In genomic region chr12:4118017-4118510, GRCh38 we compare ENCODE assay signal across 9 cellular contexts.
DNase-seq lines count a peak whose midpoint lies in the region; ATAC-seq and TF ChIP-seq lines count a peak whose summit lies in the region.
"Had no signal": no experiment of that assay in that cellular context is flagged by ENCODE, and none has a peak within 500 bp of the region (broad histone marks: within the 10 kb centered on the region; RNA-seq: fewer than 3 reads in every experiment).

No MANE protein-coding gene starts in this region.

- DNase-seq in GM06990 (ENCODE audit: extremely low read depth, insufficient read length) (peak; percentile 65), left lobe of liver (ENCODE audit: low spot score) (peak; percentile 45), NCI-H446 (lab: John Stamatoyannopoulos, UW) (no peak)
- no peak for DNase-seq in activated naive CD8-positive, alpha-beta T cell treated with anti-CD3 and anti-CD28 coated beads, Interleukin-2, amount 10 ng/mL, durations not matched to agents 7 days and 5 days

- POLR2A ChIA-PET in activated naive CD8-positive, alpha-beta T cell treated with anti-CD3 and anti-CD28 coated beads, Interleukin-2, amount 10 ng/mL, durations not matched to agents 7 days and 5 days (lab: Charles Lee) = interaction anchor here (0.6 to 8.5 kb wide), 8 partner anchors 11 to 160 kb away, joined by 3 to 102 read pairs (median 8); partner anchors contain the start of gene CCND2

- H3K36me3 ChIP-seq in GM06990 (ENCODE audit: control insufficient read depth, insufficient read depth, low read length) = no peaks in the 10 kb centered on the region
- H3K36me3 ChIP-seq: vagina had no signal

- H3K36me3 Mint-ChIP-seq in IgD-negative memory B cell = no peaks in the 10 kb centered on the region
- no peaks in the 10 kb centered on the region for H3K36me3 Mint-ChIP-seq in activated naive CD8-positive, alpha-beta T cell treated with anti-CD3 and anti-CD28 coated beads, Interleukin-2, amount 10 ng/mL, durations not matched to agents 7 days and 5 days

- H3K9me3 Mint-ChIP-seq in IgD-negative memory B cell = no peaks in the 10 kb centered on the region
- no peaks in the 10 kb centered on the region for H3K9me3 Mint-ChIP-seq in activated naive CD8-positive, alpha-beta T cell treated with anti-CD3 and anti-CD28 coated beads, Interleukin-2, amount 10 ng/mL, durations not matched to agents 7 days and 5 days

- H3K4me3 Mint-ChIP-seq in IgD-negative memory B cell = peak overlapping the region; percentile 30 to 90 (median 79)
- peak overlapping the region; percentile 69 for H3K4me3 Mint-ChIP-seq in activated naive CD8-positive, alpha-beta T cell treated with anti-CD3 and anti-CD28 coated beads, Interleukin-2, amount 10 ng/mL, durations not matched to agents 7 days and 5 days

- no peak for TF ChIP-seq CTCF in GM06990 (IDR thresholded peaks at IDR 0.05; ENCODE audit: insufficient read depth, low read length, poor library complexity, severe bottlenecking)

- no peaks in the 10 kb centered on the region for H3K27me3 ChIP-seq in GM06990 (replicated peaks; ENCODE audit: control insufficient read depth, insufficient read depth, low read length)
- H3K27me3 ChIP-seq: vagina had no signal

- ATAC-seq in GM21390 (IDR thresholded peaks at IDR 0.05; ENCODE audit: unreplicated experiment) = peak; percentile 34
- ATAC-seq in activated naive CD8-positive, alpha-beta T cell treated with anti-CD3 and anti-CD28 coated beads, Interleukin-2, amount 10 ng/mL, durations not matched to agents 7 days and 5 days (ENCODE audit: low read depth) = peak; percentile 47
- ATAC-seq in left lobe of liver = peak; percentile 53
- no peak for ATAC-seq in HG03025 (IDR thresholded peaks at IDR 0.05; ENCODE audit: low FRiP score, unreplicated experiment)
- ATAC-seq in HG03469 (IDR thresholded peaks at IDR 0.05; ENCODE audit: unreplicated experiment) = no peak

- peaks cover 7% of the 10 kb centered on the region for H3K27me3 Mint-ChIP-seq in IgD-negative memory B cell
- H3K27me3 Mint-ChIP-seq in activated naive CD8-positive, alpha-beta T cell treated with anti-CD3 and anti-CD28 coated beads, Interleukin-2, amount 10 ng/mL, durations not matched to agents 7 days and 5 days = no peaks in the 10 kb centered on the region

- H3K27ac Mint-ChIP-seq in IgD-negative memory B cell = peak overlapping the region; percentile 58 to 97 (median 95)
- H3K27ac Mint-ChIP-seq in activated naive CD8-positive, alpha-beta T cell treated with anti-CD3 and anti-CD28 coated beads, Interleukin-2, amount 10 ng/mL, durations not matched to agents 7 days and 5 days = peak overlapping the region; percentile 91

- peak overlapping the region; percentile 52 for H3K4me3 ChIP-seq in GM06990 (replicated peaks; ENCODE audit: low read depth, low read length)
- H3K4me3 ChIP-seq: vagina had no signal

- peaks cover 29 to 35% (median 32%) of the 10 kb centered on the region in 3 donors for H3K4me1 Mint-ChIP-seq in IgD-negative memory B cell
- peaks cover 66% of the 10 kb centered on the region for H3K4me1 Mint-ChIP-seq in activated naive CD8-positive, alpha-beta T cell treated with anti-CD3 and anti-CD28 coated beads, Interleukin-2, amount 10 ng/mL, durations not matched to agents 7 days and 5 days

Comparison
In these comparisons a context has a peak if more than half of its experiments do, and no peak if none do; other contexts are left out.
1. DNase-seq: peak in GM06990 (single experiment) and left lobe of liver (single experiment); none in activated naive CD8-positive, alpha-beta T cell treated with anti-CD3 and anti-CD28 coated beads, Interleukin-2, amount 10 ng/mL, durations not matched to agents 7 days and 5 days (single experiment) and NCI-H446 (0 of 2).
2. ATAC-seq: peak in GM21390 (single experiment), activated naive CD8-positive, alpha-beta T cell treated with anti-CD3 and anti-CD28 coated beads, Interleukin-2, amount 10 ng/mL, durations not matched to agents 7 days and 5 days (single experiment) and left lobe of liver (single experiment); none in HG03025 (single experiment) and HG03469 (single experiment).